In the genomic region with DNA sequence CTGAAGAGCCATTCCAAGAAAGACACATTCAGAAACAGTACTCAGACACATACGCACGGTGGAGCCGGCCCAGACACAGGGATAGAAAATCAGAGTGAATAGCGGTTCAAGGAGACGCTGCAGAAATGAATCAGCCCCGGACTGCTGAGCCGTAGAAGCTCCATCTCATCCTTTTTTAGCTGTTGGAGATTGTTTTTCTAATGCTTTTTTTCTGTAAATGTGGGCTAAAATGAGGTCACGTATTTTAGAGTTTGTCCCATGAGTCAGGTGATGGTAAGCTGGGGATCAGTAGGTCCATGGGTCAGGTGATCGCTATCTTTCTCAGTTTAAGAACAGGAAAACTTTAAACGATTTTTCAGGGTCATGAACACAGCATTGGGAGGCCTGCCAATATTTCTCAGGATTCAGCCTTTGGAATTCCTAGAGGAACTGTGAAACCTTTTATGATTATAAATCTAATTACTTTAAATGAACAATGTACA, we compare ENCODE assay signal across 12 cellular contexts.
DNase-seq lines count a peak whose midpoint lies in the region; TF ChIP-seq lines count a peak whose summit lies in the region.
"Had no signal": no experiment of that assay in that cellular context is flagged by ENCODE, and none has a peak within 500 bp of the region (broad histone marks: within the 10 kb centered on the region; RNA-seq: fewer than 3 reads in every experiment).

No MANE protein-coding gene starts in this region.

- peaks cover 10 to 21% of the 10 kb centered on the region in 2 donors for H3K4me1 Mint-ChIP-seq in immature natural killer cell
- H3K4me1 Mint-ChIP-seq: central memory CD8-positive, alpha-beta T cell had no signal

- H3K9me3 ChIP-seq in testis: no peaks in the 10 kb centered on the region
- H3K9me3 ChIP-seq: Peyer's patch had no signal

- no peak for TF ChIP-seq POLR2A in testis (IDR thresholded peaks at IDR 0.05)

- peak; percentile 91 for DNase-seq in HS-27A (ENCODE audit: low read depth)
- DNase-seq in caudate nucleus (lab: John Stamatoyannopoulos, UW): peak in 1 of 61 donors; percentile 25
- DNase-seq in medulla oblongata (ENCODE audit: extremely low spot score): peak; percentile 51
- DNase-seq in testis: peak; percentile 58
- no peak for DNase-seq in immature natural killer cell
- no peak for DNase-seq in stimulated activated CD4-positive, alpha-beta T cell treated with anti-CD3 and anti-CD28 coated beads, Interleukin-2, amount 100 ng/mL, for 48 hours
- no peak for DNase-seq in NCI-H524 (lab: John Stamatoyannopoulos, UW)
- DNase-seq in NCI-H2029 (lab: John Stamatoyannopoulos, UW): no peak
- DNase-seq: activated CD4-positive, alpha-beta memory T cell treated with anti-CD3 and anti-CD28 coated beads for 36 hours; Peyer's patch; stimulated activated CD4-positive, alpha-beta T cell treated with anti-CD3 and anti-CD28 coated beads, Interleukin-4, amount 100 ng/mL, for 1 hour had no signal

- peaks cover 5% of the 10 kb centered on the region for H3K4me1 ChIP-seq in testis
- H3K4me1 ChIP-seq: Peyer's patch had no signal

- H3K27ac ChIP-seq in caudate nucleus (ENCODE audit: low read depth, low read length) (peak overlapping the region; percentile 39), testis (no peak overlapping the region)

- H3K36me3 ChIP-seq in testis (ENCODE audit: low read depth, missing control alignments): no peaks in the 10 kb centered on the region

- 27 to 43% methylated on average over 10 of the region's 10 CpGs for WGBS in testis, 2 donors

- peaks cover 17 to 43% (median 39%) of the 10 kb centered on the region in 3 donors for H3K36me3 Mint-ChIP-seq in immature natural killer cell

- peaks cover 0 to 2% (median 0%) of the 10 kb centered on the region in 3 donors for H3K27me3 Mint-ChIP-seq in immature natural killer cell (ENCODE audit: low read depth in 3 of 3)
- H3K27me3 Mint-ChIP-seq: activated CD4-positive, alpha-beta memory T cell treated with anti-CD3 and anti-CD28 coated beads for 36 hours; central memory CD8-positive, alpha-beta T cell had no signal

- no peak overlapping the region for H3K27ac Mint-ChIP-seq in immature natural killer cell
- H3K27ac Mint-ChIP-seq: activated CD4-positive, alpha-beta memory T cell treated with anti-CD3 and anti-CD28 coated beads for 36 hours had no signal

- no peaks in the 10 kb centered on the region for H3K27me3 ChIP-seq in testis
- H3K27me3 ChIP-seq: Peyer's patch had no signal

- no peak for TF ChIP-seq CTCF in testis (IDR thresholded peaks at IDR 0.05)

- intact Hi-C loops in testis (cut with DNase I; ENCODE audit: low total_unique reads): no loop called here

- H3K9me3 Mint-ChIP-seq in immature natural killer cell: no peaks in the 10 kb centered on the region
- H3K9me3 Mint-ChIP-seq: activated CD4-positive, alpha-beta memory T cell treated with anti-CD3 and anti-CD28 coated beads for 36 hours; central memory CD8-positive, alpha-beta T cell had no signal

- H3K4me3 ChIP-seq in testis: no peak overlapping the region
- H3K4me3 ChIP-seq: Peyer's patch had no signal

- no peak overlapping the region for H3K4me3 Mint-ChIP-seq in immature natural killer cell
- H3K4me3 Mint-ChIP-seq: activated CD4-positive, alpha-beta memory T cell treated with anti-CD3 and anti-CD28 coated beads for 36 hours; central memory CD8-positive, alpha-beta T cell had no signal

Comparison
In these comparisons a context has a peak if more than half of its experiments do, and no peak if none do; other contexts are left out.
1. DNase-seq: peak in HS-27A (single experiment), medulla oblongata (single experiment) and testis (single experiment); none in immature natural killer cell (0 of 3), stimulated activated CD4-positive, alpha-beta T cell treated with anti-CD3 and anti-CD28 coated beads, Interleukin-2, amount 100 ng/mL, for 48 hours (0 of 2), NCI-H524 (0 of 2) and NCI-H2029 (single experiment).